16 cellular contexts compared by ENCODE assay signal in genomic region chr6:100121854-100122609, GRCh38.
DNase-seq lines count a peak whose midpoint lies in the region; ATAC-seq and TF ChIP-seq lines count a peak whose summit lies in the region.
"Had no signal": no experiment of that assay in that cellular context is flagged by ENCODE, and none has a peak within 500 bp of the region (broad histone marks: within the 10 kb centered on the region; RNA-seq: fewer than 3 reads in every experiment).

No MANE protein-coding gene starts in this region.

- intact Hi-C loops in tibial artery (cut with DNase I; ENCODE audit: low total_unique reads): no loop called here

- H3K4me1 ChIP-seq in tibial artery: no peaks in the 10 kb centered on the region

- H3K4me1 Mint-ChIP-seq in T-helper 2 cell treated with Interferon-gamma antibody and Interleukin-4, amounts not matched to agents 5 μg/mL and 100 μg/mL, for 36 hours (ENCODE audit: low read depth): peaks cover 20% of the 10 kb centered on the region
- no peaks in the 10 kb centered on the region for H3K4me1 Mint-ChIP-seq in stimulated activated naive CD8-positive, alpha-beta T cell treated with anti-CD3 and anti-CD28 coated beads, Interleukin-15, amount 100 ng/mL, for 72 hours
- H3K4me1 Mint-ChIP-seq: B cell had no signal

- TF ChIP-seq CTCF in AG10803 (conservative IDR thresholded peaks at IDR 0.05; ENCODE audit: low read length) (peak; percentile 30), tibial artery (IDR thresholded peaks at IDR 0.05) (no peak)

- peak; percentile 50 for DNase-seq in AG10803 (ENCODE audit: low read depth)
- peak; percentile 44 for DNase-seq in EH (ENCODE audit: low read depth)
- DNase-seq in T-helper 2 cell treated with Interferon-gamma antibody and Interleukin-4, amounts not matched to agents 5 μg/mL and 100 μg/mL, for 36 hours (ENCODE audit: low spot score): peak; percentile 32
- no peak for DNase-seq in left lobe of liver (ENCODE audit: low spot score)
- DNase-seq in H4 (ENCODE audit: low spot score): no peak
- no peak for DNase-seq in stimulated activated naive CD8-positive, alpha-beta T cell treated with anti-CD3 and anti-CD28 coated beads, Interleukin-15, amount 100 ng/mL, for 72 hours
- DNase-seq in tibial artery: no peak
- DNase-seq: CD4-positive, alpha-beta T cell; MV-4-11; NCI-H1417; NCI-H187 treated with DMSO at 0.1 percent for 48 hours; NCI-H345; NCI-H526; SHP77 had no signal

- H3K36me3 ChIP-seq in tibial artery: no peaks in the 10 kb centered on the region

- H3K27ac Mint-ChIP-seq in T-helper 2 cell treated with Interferon-gamma antibody and Interleukin-4, amounts not matched to agents 5 μg/mL and 100 μg/mL, for 36 hours: no peak overlapping the region
- no peak overlapping the region for H3K27ac Mint-ChIP-seq in stimulated activated naive CD8-positive, alpha-beta T cell treated with anti-CD3 and anti-CD28 coated beads, Interleukin-15, amount 100 ng/mL, for 72 hours
- H3K27ac Mint-ChIP-seq: B cell; CD4-positive, alpha-beta T cell had no signal

- no peaks in the 10 kb centered on the region for H3K9me3 ChIP-seq in tibial artery

- no peak overlapping the region for H3K27ac ChIP-seq in tibial artery

- H3K27me3 ChIP-seq in tibial artery: peaks cover 0 to 5% of the 10 kb centered on the region in 2 donors

- H3K27me3 Mint-ChIP-seq in T-helper 2 cell treated with Interferon-gamma antibody and Interleukin-4, amounts not matched to agents 5 μg/mL and 100 μg/mL, for 36 hours (ENCODE audit: low read depth): peaks cover 3% of the 10 kb centered on the region
- H3K27me3 Mint-ChIP-seq in stimulated activated naive CD8-positive, alpha-beta T cell treated with anti-CD3 and anti-CD28 coated beads, Interleukin-15, amount 100 ng/mL, for 72 hours: peaks cover 12% of the 10 kb centered on the region

- no peaks in the 10 kb centered on the region for H3K36me3 Mint-ChIP-seq in T-helper 2 cell treated with Interferon-gamma antibody and Interleukin-4, amounts not matched to agents 5 μg/mL and 100 μg/mL, for 36 hours (ENCODE audit: low read depth)

- ATAC-seq in left lobe of liver: peak; percentile 87
- no peak for ATAC-seq in stimulated activated naive CD8-positive, alpha-beta T cell treated with anti-CD3 and anti-CD28 coated beads, Interleukin-15, amount 100 ng/mL, for 72 hours
- ATAC-seq: HCT116 had no signal

- H3K4me3 ChIP-seq in AG10803 (ENCODE audit: low read length) (no peak overlapping the region), tibial artery (no peak overlapping the region)

- no peak overlapping the region for H3K4me3 Mint-ChIP-seq in T-helper 2 cell treated with Interferon-gamma antibody and Interleukin-4, amounts not matched to agents 5 μg/mL and 100 μg/mL, for 36 hours
- H3K4me3 Mint-ChIP-seq in stimulated activated naive CD8-positive, alpha-beta T cell treated with anti-CD3 and anti-CD28 coated beads, Interleukin-15, amount 100 ng/mL, for 72 hours: no peak overlapping the region
- H3K4me3 Mint-ChIP-seq: B cell; CD4-positive, alpha-beta T cell had no signal

- H3K9me3 Mint-ChIP-seq in T-helper 2 cell treated with Interferon-gamma antibody and Interleukin-4, amounts not matched to agents 5 μg/mL and 100 μg/mL, for 36 hours: no peaks in the 10 kb centered on the region
- H3K9me3 Mint-ChIP-seq in stimulated activated naive CD8-positive, alpha-beta T cell treated with anti-CD3 and anti-CD28 coated beads, Interleukin-15, amount 100 ng/mL, for 72 hours: no peaks in the 10 kb centered on the region
- H3K9me3 Mint-ChIP-seq: CD4-positive, alpha-beta T cell had no signal

Comparison
In these comparisons a context has a peak if more than half of its experiments do, and no peak if none do; other contexts are left out.
1. DNase-seq: peak in AG10803 (single experiment), EH (single experiment) and T-helper 2 cell treated with Interferon-gamma antibody and Interleukin-4, amounts not matched to agents 5 μg/mL and 100 μg/mL, for 36 hours (single experiment); none in left lobe of liver (single experiment), H4 (single experiment), stimulated activated naive CD8-positive, alpha-beta T cell treated with anti-CD3 and anti-CD28 coated beads, Interleukin-15, amount 100 ng/mL, for 72 hours (0 of 2) and tibial artery (0 of 2).